In genomic region chr4:145782756-145783155, GRCh38 we compare ENCODE assay signal across 18 cellular contexts.
DNase-seq lines count a peak whose midpoint lies in the region; ATAC-seq and TF ChIP-seq lines count a peak whose summit lies in the region.
"Had no signal": no experiment of that assay in that cellular context is flagged by ENCODE, and none has a peak within 500 bp of the region (broad histone marks: within the 10 kb centered on the region; RNA-seq: fewer than 3 reads in every experiment).

No MANE protein-coding gene starts in this region.

- H3K4me1 ChIP-seq in ovary (ENCODE audit: insufficient read depth): no peaks in the 10 kb centered on the region
- H3K4me1 ChIP-seq: A549, Peyer's patch had no signal

- H3K4me3 Mint-ChIP-seq in activated T-cell treated with anti-CD3 and anti-CD28 coated beads, Interleukin-2, amount 50 U/mL, for 72 hours: no peak overlapping the region
- H3K4me3 Mint-ChIP-seq in nephron progenitor cell: no peak overlapping the region
- H3K4me3 Mint-ChIP-seq: CD4-positive, alpha-beta T cell; IgD-negative memory B cell had no signal

- WGBS in ovary, 3 donors: 75 to 80% (median 76%) methylated on average over 5 of the region's 5 CpGs

- H3K36me3 ChIP-seq in brain microvascular endothelial cell (replicated peaks) (peaks cover 4% of the 10 kb centered on the region), ovary (no peaks in the 10 kb centered on the region)

- no peak for ATAC-seq in activated T-cell treated with anti-CD3 and anti-CD28 coated beads, Interleukin-2, amount 50 U/mL, for 72 hours (replicated peaks in 1 of 2)
- ATAC-seq: A549 had no signal

- in situ Hi-C loops in brain microvascular endothelial cell (cut with HindIII; ENCODE audit: low pct_ligation_motif_present, low sequenced_read_pairs): no loop called here

- H3K27ac ChIP-seq in brain microvascular endothelial cell (no peak overlapping the region), ovary (no peak overlapping the region)
- H3K27ac ChIP-seq: A549, Peyer's patch had no signal

- H3K4me3 ChIP-seq in brain microvascular endothelial cell (ENCODE audit: low read depth, low read length) (no peak overlapping the region), ovary (no peak overlapping the region)
- H3K4me3 ChIP-seq: A549, Peyer's patch had no signal

- CTCF ChIA-PET in HEK293T (lab: Yijun Ruan, JAX): no interaction called here

- peaks cover 29 to 69% of the 10 kb centered on the region in 2 donors for H3K36me3 Mint-ChIP-seq in activated T-cell treated with anti-CD3 and anti-CD28 coated beads, Interleukin-2, amount 50 U/mL, for 72 hours (ENCODE audit: insufficient read depth in 2 of 2)
- peaks cover 86% of the 10 kb centered on the region for H3K36me3 Mint-ChIP-seq in nephron progenitor cell (ENCODE audit: low read depth)

- intact Hi-C loops in ovary (cut with DNase I): no loop called here

- H3K9me3 Mint-ChIP-seq in activated T-cell treated with anti-CD3 and anti-CD28 coated beads, Interleukin-2, amount 50 U/mL, for 72 hours: peaks cover 9 to 19% of the 10 kb centered on the region in 2 donors
- H3K9me3 Mint-ChIP-seq in nephron progenitor cell: peaks cover 17% of the 10 kb centered on the region

- H3K27me3 Mint-ChIP-seq in activated T-cell treated with anti-CD3 and anti-CD28 coated beads, Interleukin-2, amount 50 U/mL, for 72 hours (ENCODE audit: low read depth): no peaks in the 10 kb centered on the region
- H3K27me3 Mint-ChIP-seq in nephron progenitor cell (ENCODE audit: low read depth, poor library complexity): peaks cover 2% of the 10 kb centered on the region
- H3K27me3 Mint-ChIP-seq: CD4-positive, alpha-beta T cell; IgD-negative memory B cell had no signal

- peak overlapping the region; percentile 24 for H3K27ac Mint-ChIP-seq in activated T-cell treated with anti-CD3 and anti-CD28 coated beads, Interleukin-2, amount 50 U/mL, for 72 hours
- H3K27ac Mint-ChIP-seq in nephron progenitor cell: peak overlapping the region; percentile 43
- H3K27ac Mint-ChIP-seq: CD4-positive, alpha-beta T cell; IgD-negative memory B cell had no signal

- POLR2A ChIA-PET in HEK293T (lab: Yijun Ruan, JAX): no interaction called here

- H3K4me1 Mint-ChIP-seq in activated T-cell treated with anti-CD3 and anti-CD28 coated beads, Interleukin-2, amount 50 U/mL, for 72 hours (ENCODE audit: low read depth): peaks cover 47% of the 10 kb centered on the region
- H3K4me1 Mint-ChIP-seq in nephron progenitor cell: no peaks in the 10 kb centered on the region

- no peaks in the 10 kb centered on the region for H3K9me3 ChIP-seq in ovary
- H3K9me3 ChIP-seq: A549, Peyer's patch had no signal

- H3K27me3 ChIP-seq in brain microvascular endothelial cell (replicated peaks): no peaks in the 10 kb centered on the region
- no peaks in the 10 kb centered on the region for H3K27me3 ChIP-seq in ovary
- H3K27me3 ChIP-seq: Peyer's patch had no signal

- TF ChIP-seq EP300 in ovary (IDR thresholded peaks at IDR 0.05): no peak

- TF ChIP-seq CTCF in brain microvascular endothelial cell (IDR thresholded peaks at IDR 0.05; ENCODE audit: low read depth, low read length, missing control alignments) (no peak), nephron progenitor cell (IDR thresholded peaks at IDR 0.05) (no peak), ovary (IDR thresholded peaks at IDR 0.05) (no peak)

- TF ChIP-seq POLR2A in ovary (IDR thresholded peaks at IDR 0.05): no peak

- DNase-seq in activated T-cell treated with anti-CD3 and anti-CD28 coated beads, Interleukin-2, amount 50 U/mL, for 72 hours: no peak
- no peak for DNase-seq in activated T-cell treated with anti-CD3 and anti-CD28 coated beads, Interleukin-2, amount 50 U/mL, for 48 hours
- peak; percentile 44 for DNase-seq in ELR (ENCODE audit: low read depth)
- peak; percentile 6 for DNase-seq in brain microvascular endothelial cell
- no peak for DNase-seq in nephron progenitor cell
- no peak for DNase-seq in HEK293T (ENCODE audit: extremely low spot score)
- DNase-seq in ovary: no peak
- DNase-seq: AML-193; Calu3; CD4-positive, alpha-beta T cell; DMS79 treated with DMSO at 0.1 percent for 48 hours; GF-D8; NCI-H1930; NCI-H2171 treated with DMSO at 0.1 percent for 48 hours; NCI-H82; Peyer's patch had no signal

TF ChIP-seq in HEK293T, 16 proteins besides CTCF, POLR2A, EP300 and RAD21:
- TF ChIP-seq TARDBP (IDR thresholded peaks at IDR 0.05): no peak
- TF ChIP-seq SUZ12 (IDR thresholded peaks at IDR 0.05): no peak
- no peak for TF ChIP-seq NFRKB (IDR thresholded peaks at IDR 0.05)
- TF ChIP-seq LEF1 (IDR thresholded peaks at IDR 0.05; ENCODE audit: borderline replicate concordance): no peak
- TF ChIP-seq ARNT (IDR thresholded peaks at IDR 0.05): no peak
- TF ChIP-seq ELF4 (IDR thresholded peaks at IDR 0.05): no peak
- TF ChIP-seq PKNOX1 (IDR thresholded peaks at IDR 0.05): no peak
- TF ChIP-seq BHLHE40 (IDR thresholded peaks at IDR 0.05; ENCODE audit: borderline replicate concordance): no peak
- no peak for TF ChIP-seq FOXK2 (IDR thresholded peaks at IDR 0.05)
- TF ChIP-seq FOXM1 (IDR thresholded peaks at IDR 0.05; ENCODE audit: borderline replicate concordance): no peak
- no peak for TF ChIP-seq HDGF (IDR thresholded peaks at IDR 0.05; ENCODE audit: borderline replicate concordance)
- no peak for TF ChIP-seq L3MBTL2 (conservative IDR thresholded peaks at IDR 0.05)

Comparison
In these comparisons a context has a peak if more than half of its experiments do, and no peak if none do; other contexts are left out.
1. DNase-seq: peak in ELR (single experiment) and brain microvascular endothelial cell (single experiment); none in activated T-cell treated with anti-CD3 and anti-CD28 coated beads, Interleukin-2, amount 50 U/mL, for 72 hours (0 of 2), activated T-cell treated with anti-CD3 and anti-CD28 coated beads, Interleukin-2, amount 50 U/mL, for 48 hours (0 of 2), nephron progenitor cell (single experiment), HEK293T (single experiment) and ovary (0 of 5).